In genomic region chr15:65956307-65956706, GRCh38 we compare ENCODE assay signal across 18 cellular contexts.
A peak's percentile ranks its signal among the peaks of the same experiment; 100 is the strongest.
DNase-seq lines count a peak whose midpoint lies in the region; ATAC-seq lines count a peak whose summit lies in the region.
"Had no signal": no experiment of that assay in that cellular context is flagged by ENCODE, and none has a peak within 500 bp of the region (broad histone marks: within the 10 kb centered on the region; RNA-seq: fewer than 3 reads in every experiment).

No MANE protein-coding gene starts in this region.

- H3K9me3 Mint-ChIP-seq in natural killer cell treated with Interleukin-12 subunit alpha and Interleukin-12 subunit beta and Interleukin-15 and Interleukin-18, amount 100 ng/mL, for 72 hours, result no peaks in the 10 kb centered on the region
- no peaks in the 10 kb centered on the region for H3K9me3 Mint-ChIP-seq in activated T-cell treated with anti-CD3 and anti-CD28 coated beads, Interleukin-2, amount 50 U/mL, for 72 hours
- H3K9me3 Mint-ChIP-seq: CD4-positive, alpha-beta memory T cell had no signal

- ATAC-seq in natural killer cell treated with Interleukin-12 subunit alpha and Interleukin-12 subunit beta and Interleukin-15 and Interleukin-18, amount 100 ng/mL, for 72 hours, result no peak
- no peak for ATAC-seq in activated T-cell treated with anti-CD3 and anti-CD28 coated beads, Interleukin-2, amount 50 U/mL, for 72 hours (replicated peaks in 1 of 2)
- ATAC-seq: Right ventricle myocardium inferior had no signal

- no peak overlapping the region for H3K4me3 Mint-ChIP-seq in natural killer cell treated with Interleukin-12 subunit alpha and Interleukin-12 subunit beta and Interleukin-15 and Interleukin-18, amount 100 ng/mL, for 72 hours
- no peak overlapping the region for H3K4me3 Mint-ChIP-seq in activated T-cell treated with anti-CD3 and anti-CD28 coated beads, Interleukin-2, amount 50 U/mL, for 72 hours
- H3K4me3 Mint-ChIP-seq: CD4-positive, alpha-beta memory T cell had no signal

- H3K27ac Mint-ChIP-seq in natural killer cell treated with Interleukin-12 subunit alpha and Interleukin-12 subunit beta and Interleukin-15 and Interleukin-18, amount 100 ng/mL, for 72 hours, result no peak overlapping the region
- H3K27ac Mint-ChIP-seq in activated T-cell treated with anti-CD3 and anti-CD28 coated beads, Interleukin-2, amount 50 U/mL, for 72 hours, result no peak overlapping the region
- H3K27ac Mint-ChIP-seq: CD4-positive, alpha-beta memory T cell had no signal

- H3K4me1 Mint-ChIP-seq in natural killer cell treated with Interleukin-12 subunit alpha and Interleukin-12 subunit beta and Interleukin-15 and Interleukin-18, amount 100 ng/mL, for 72 hours (ENCODE audit: low read depth in 2 of 2), result no peaks in the 10 kb centered on the region
- H3K4me1 Mint-ChIP-seq in activated T-cell treated with anti-CD3 and anti-CD28 coated beads, Interleukin-2, amount 50 U/mL, for 72 hours (ENCODE audit: low read depth), result no peaks in the 10 kb centered on the region

- no peaks in the 10 kb centered on the region for H3K36me3 Mint-ChIP-seq in natural killer cell treated with Interleukin-12 subunit alpha and Interleukin-12 subunit beta and Interleukin-15 and Interleukin-18, amount 100 ng/mL, for 72 hours
- no peaks in the 10 kb centered on the region for H3K36me3 Mint-ChIP-seq in activated T-cell treated with anti-CD3 and anti-CD28 coated beads, Interleukin-2, amount 50 U/mL, for 72 hours (ENCODE audit: insufficient read depth in 2 of 2)
- H3K36me3 Mint-ChIP-seq: CD4-positive, alpha-beta memory T cell had no signal

- H3K27me3 Mint-ChIP-seq in natural killer cell treated with Interleukin-12 subunit alpha and Interleukin-12 subunit beta and Interleukin-15 and Interleukin-18, amount 100 ng/mL, for 72 hours, result peaks cover 16 to 27% of the 10 kb centered on the region in 2 donors
- peaks cover 10% of the 10 kb centered on the region for H3K27me3 Mint-ChIP-seq in activated T-cell treated with anti-CD3 and anti-CD28 coated beads, Interleukin-2, amount 50 U/mL, for 72 hours (ENCODE audit: low read depth)

- DNase-seq in NCI-H2107 treated with DMSO at 0.1 percent for 48 hours (lab: John Stamatoyannopoulos, UW; ENCODE audit: unreplicated experiment) (peak; percentile 29), NCI-H2107 (lab: John Stamatoyannopoulos, UW) (no peak), NCI-H2029 (lab: John Stamatoyannopoulos, UW) (peak; percentile 45), NCI-H526 (lab: John Stamatoyannopoulos, UW) (peak; percentile 27 to 62), left kidney (ENCODE audit: low read depth, low spot score) (peak; percentile 17), NCI-H2081 (lab: John Stamatoyannopoulos, UW) (no peak)
- DNase-seq in natural killer cell treated with Interleukin-12 subunit alpha and Interleukin-12 subunit beta and Interleukin-15 and Interleukin-18, amount 100 ng/mL, for 72 hours (ENCODE audit: low spot score), result no peak
- no peak for DNase-seq in activated T-cell treated with anti-CD3 and anti-CD28 coated beads, Interleukin-2, amount 50 U/mL, for 72 hours
- DNase-seq: 8988T; CD4-positive, alpha-beta memory T cell; EL; GF-D8; GM23248; KG1; NCI-H1092; NCI-H1436 treated with DMSO at 0.1 percent for 48 hours; T-helper 1 cell had no signal

Comparison
In these comparisons a context has a peak if more than half of its experiments do, and no peak if none do; other contexts are left out.
1. DNase-seq: peak in NCI-H2107 treated with DMSO at 0.1 percent for 48 hours (single experiment), NCI-H2029 (single experiment), NCI-H526 (2 of 2) and left kidney (single experiment); none in NCI-H2107 (single experiment), natural killer cell treated with Interleukin-12 subunit alpha and Interleukin-12 subunit beta and Interleukin-15 and Interleukin-18, amount 100 ng/mL, for 72 hours (single experiment), NCI-H2081 (0 of 2) and activated T-cell treated with anti-CD3 and anti-CD28 coated beads, Interleukin-2, amount 50 U/mL, for 72 hours (0 of 2).